8 cellular contexts compared by ENCODE assay signal in genomic region chr10:71270301-71270777, GRCh38.
DNase-seq lines count a peak whose midpoint lies in the region; ATAC-seq and TF ChIP-seq lines count a peak whose summit lies in the region.

No MANE protein-coding gene starts in this region.

- ATAC-seq in HG02798 (IDR thresholded peaks at IDR 0.05; ENCODE audit: poor library complexity, unreplicated experiment), result no peak
- no peak for ATAC-seq in HG03045 (IDR thresholded peaks at IDR 0.05; ENCODE audit: unreplicated experiment)

- DNase-seq in DMS114 treated with DMSO at 0.1 percent for 48 hours (lab: John Stamatoyannopoulos, UW; ENCODE audit: unreplicated experiment), result peak; percentile 47
- peak; percentile 49 for DNase-seq in HK-2 (ENCODE audit: unreplicated experiment)
- DNase-seq in NOMO-1 treated with DMSO at 0.1 percent for 48 hours (lab: John Stamatoyannopoulos, UW; ENCODE audit: unreplicated experiment), result peak; percentile 39
- DNase-seq in astrocyte of the cerebellum (ENCODE audit: low read depth), result peak; percentile 50
- peak; percentile 64 for DNase-seq in iPS DF 4.7 (ENCODE audit: extremely low read depth, low spot score)
- peak; percentile 55 for DNase-seq in stimulated activated CD4-positive, alpha-beta T cell treated with anti-CD3 and anti-CD28 coated beads, Interleukin-15, amount 100 ng/mL, for 24 hours

- TF ChIP-seq CTCF in astrocyte of the cerebellum (IDR thresholded peaks at IDR 0.05; ENCODE audit: low read depth, low read length, missing control alignments), result peak; percentile 79

- no peak overlapping the region for H3K4me3 ChIP-seq in astrocyte of the cerebellum (ENCODE audit: low read depth, low read length)

- in situ Hi-C loops in astrocyte of the cerebellum (cut with HindIII; ENCODE audit: low sequenced_read_pairs), result no loop called here
